15 cellular contexts compared by ENCODE assay signal in the genomic region with DNA sequence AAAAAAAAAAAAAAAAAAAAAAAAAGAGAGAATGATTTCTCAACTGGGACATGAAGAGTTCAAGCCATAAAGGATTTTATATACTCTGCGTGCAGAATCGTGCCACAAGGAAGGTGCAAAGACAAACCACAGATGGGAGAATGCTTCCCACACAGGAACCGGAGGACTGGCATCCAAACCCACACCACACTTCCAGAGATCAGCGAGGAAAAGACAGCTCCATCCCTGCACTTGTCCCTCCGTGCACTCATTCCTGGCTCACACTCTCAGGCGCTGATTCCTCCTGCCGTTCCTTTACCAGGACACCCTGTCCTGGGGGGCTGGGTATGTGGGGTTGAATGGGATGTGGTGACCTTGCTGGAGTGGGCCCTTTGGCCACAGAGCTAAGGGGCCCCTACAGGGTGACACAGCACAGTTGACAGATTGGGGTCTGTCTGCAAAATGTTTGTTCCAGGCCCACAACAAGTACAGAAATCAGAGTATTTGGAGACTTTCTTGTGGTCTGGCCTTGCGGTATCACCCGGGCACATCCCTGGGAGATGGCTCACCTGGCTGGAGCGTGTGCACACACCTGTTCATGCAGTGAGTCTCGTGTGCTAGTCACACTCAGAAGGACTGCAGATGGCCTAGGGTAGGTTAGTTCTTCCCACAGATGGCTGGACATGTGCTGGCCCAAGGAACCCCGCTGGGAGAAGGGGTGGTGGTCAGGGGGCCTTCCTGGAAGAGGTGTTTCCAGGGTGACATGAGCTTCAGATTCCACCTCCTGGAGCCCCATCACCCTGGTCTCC. TPM values are rescaled to one million over a fixed set of nuclear protein-coding genes. Genes with fewer than 3 reads are reported as not detected.
"Had no signal": no experiment of that assay in that cellular context is flagged by ENCODE, and none has a peak within 500 bp of the region (broad histone marks: within the 10 kb centered on the region; RNA-seq: fewer than 3 reads in every experiment).

No MANE protein-coding gene starts in this region.

- H3K36me3 ChIP-seq: breast epithelium, stomach, vagina, WERI-Rb-1 had no signal

- H3K27ac ChIP-seq: breast epithelium, foreskin keratinocyte, stomach, vagina, WERI-Rb-1 had no signal

- DNase-seq: activated CD4-positive, alpha-beta T cell treated with anti-CD3 and anti-CD28 coated beads for 4 hours; activated CD8-positive, alpha-beta memory T cell treated with anti-CD3 and anti-CD28 coated beads, Interleukin-2, amount 50 U/mL, for 48 hours; activated CD8-positive, alpha-beta T cell treated with anti-CD3 and anti-CD28 coated beads for 36 hours; activated naive CD8-positive, alpha-beta T cell treated with anti-CD3 and anti-CD28 coated beads, Interleukin-2, amount 10 ng/mL, durations not matched to agents 7 days and 5 days; foreskin keratinocyte; left colon; mammary epithelial cell; occipital lobe; stimulated activated CD4-positive, alpha-beta T cell treated with anti-CD3 and anti-CD28 coated beads, Interleukin-4, amount 100 ng/mL, for 4 hours; stomach; WERI-Rb-1 had no signal

- H3K9me3 ChIP-seq: vagina had no signal

- H3K4me3 ChIP-seq: breast epithelium, stomach, vagina had no signal

- H3K4me1 ChIP-seq: breast epithelium, foreskin keratinocyte, stomach had no signal

- H3K27me3 ChIP-seq: breast epithelium, foreskin keratinocyte, stomach, vagina had no signal

RNA-seq across cellular contexts. Expression of gene GPR78, which starts 55.4 kb away (rescaled TPM):
- total RNA-seq: activated CD8-positive, alpha-beta T cell treated with anti-CD3 and anti-CD28 coated beads for 36 hours; activated naive CD8-positive, alpha-beta T cell treated with anti-CD3 and anti-CD28 coated beads, Interleukin-2, amount 10 ng/mL, durations not matched to agents 7 days and 5 days; dermis microvascular lymphatic vessel endothelial cell; foreskin keratinocyte; mammary epithelial cell; occipital lobe had no signal
- polyA plus RNA-seq: aorta, foreskin keratinocyte, mammary epithelial cell had no signal
